22 cellular contexts compared by ENCODE assay signal in genomic region chr7:87448427-87448826, GRCh38. TPM values are rescaled to one million over a fixed set of nuclear protein-coding genes. Genes with fewer than 3 reads are reported as not detected.
DNase-seq lines count a peak whose midpoint lies in the region; ATAC-seq and TF ChIP-seq lines count a peak whose summit lies in the region.
"Had no signal": no experiment of that assay in that cellular context is flagged by ENCODE, and none has a peak within 500 bp of the region (broad histone marks: within the 10 kb centered on the region; RNA-seq: fewer than 3 reads in every experiment).

No MANE protein-coding gene starts in this region.

- H3K9me3 ChIP-seq in DND-41 (ENCODE audit: insufficient read depth, low read length, severe bottlenecking), result no peaks in the 10 kb centered on the region
- H3K9me3 ChIP-seq: BLaER1, HAP-1, stomach, upper lobe of right lung had no signal

- no peak overlapping the region for H2AFZ ChIP-seq in DND-41 (ENCODE audit: low read depth, low read length)

- H3K4me2 ChIP-seq in DND-41 (ENCODE audit: insufficient read depth, low read length), result no peak overlapping the region
- H3K4me2 ChIP-seq: BLaER1 had no signal

- DNase-seq in DND-41, result no peak
- peak; percentile 55 for DNase-seq in MV-4-11 (lab: John Stamatoyannopoulos, UW)
- peak; percentile 26 for DNase-seq in SK-N-DZ (ENCODE audit: low spot score)
- DNase-seq in left lobe of liver (ENCODE audit: low spot score), result no peak
- DNase-seq in activated gamma-delta T cell treated with Interleukin-2 at 50 U/mL for 16 hours, result no peak
- DNase-seq in NCI-H2107 (lab: John Stamatoyannopoulos, UW), result no peak
- DNase-seq: DMS 273 treated with DMSO at 0.1 percent for 48 hours, mesenchymal stem cell, natural killer cell, NCI-H1694 treated with DMSO at 0.1 percent for 48 hours, NCI-H774, stomach, upper lobe of right lung had no signal

- no peaks in the 10 kb centered on the region for H3K4me1 ChIP-seq in DND-41 (ENCODE audit: insufficient read depth, low read length)
- H3K4me1 ChIP-seq: BLaER1, HAP-1, stomach, upper lobe of right lung had no signal

- ATAC-seq in DND-41 (ENCODE audit: insufficient read depth, low read depth) (peak; percentile 27; the same call in 1 of the 3 replicates), left lobe of liver (peak; percentile 7), HG03039 (IDR thresholded peaks at IDR 0.05; ENCODE audit: unreplicated experiment) (no peak), GM18861 (IDR thresholded peaks at IDR 0.05; ENCODE audit: unreplicated experiment) (no peak)
- ATAC-seq: activated CD4-positive, CD25-positive, alpha-beta regulatory T cell treated with anti-CD3 and anti-CD28 coated beads, Interleukin-2, amount 50 U/mL, for 24 hours; esophagus mucosa; K562; natural killer cell; right cardiac atrium; upper lobe of right lung had no signal

- H3K4me3 ChIP-seq in DND-41 (ENCODE audit: low read depth in 1 of 2, low read length in 2 of 2), result no peak overlapping the region
- H3K4me3 ChIP-seq: BLaER1, HAP-1, K562, stomach, upper lobe of right lung had no signal

- H3K9ac ChIP-seq in DND-41 (ENCODE audit: low read depth, low read length), result no peak overlapping the region
- H3K9ac ChIP-seq: BLaER1 had no signal

- no peaks in the 10 kb centered on the region for H4K20me1 ChIP-seq in DND-41 (ENCODE audit: insufficient read depth, low read length)
- H4K20me1 ChIP-seq: BLaER1 had no signal

- no peak for TF ChIP-seq CTCF in DND-41 (IDR thresholded peaks at IDR 0.05; ENCODE audit: borderline replicate concordance, extremely low read depth, low read length, poor library complexity, severe bottlenecking)

- no peak overlapping the region for H3K27ac ChIP-seq in DND-41 (ENCODE audit: low read length)
- H3K27ac ChIP-seq: BLaER1, stomach, upper lobe of right lung had no signal

- H3K36me3 ChIP-seq in DND-41 (ENCODE audit: insufficient read depth, low read length), result no peaks in the 10 kb centered on the region
- H3K36me3 ChIP-seq: HAP-1, stomach, upper lobe of right lung had no signal

- H3K27me3 ChIP-seq in DND-41 (ENCODE audit: insufficient read depth, low read length, poor library complexity), result peaks cover 5% of the 10 kb centered on the region
- H3K27me3 ChIP-seq: BLaER1, stomach, upper lobe of right lung had no signal

- no peaks in the 10 kb centered on the region for H3K79me2 ChIP-seq in DND-41 (ENCODE audit: insufficient read depth, low read length)

RNA-seq across cellular contexts. Expression of gene ABCB4, which starts 27.1 kb away (rescaled TPM):
- polyA plus RNA-seq in SK-N-DZ (2014; cell fraction: cytosol; rRNA removed), result 1.1 and 1.5 TPM in 2 replicates
- 2.8 and 4.0 TPM in 2 replicates for polyA plus RNA-seq in SK-N-DZ (2014; cell fraction: nucleus; rRNA removed)
- 114 TPM for total RNA-seq in left lobe of liver
- total RNA-seq: activated T-helper 2 cell treated with anti-CD3 and anti-CD28 coated beads, Interferon-gamma antibody, Interleukin-2, Interleukin-4, amounts not matched to agents 10 μg/mL and 5 μg/mL and 100 μg/mL, durations not matched to agents 14 hours and 24 hours and 36 hours had no signal

Comparison
In these comparisons a context has a peak if more than half of its experiments do, and no peak if none do; other contexts are left out.
1. ATAC-seq: peak in DND-41 (single experiment) and left lobe of liver (single experiment); none in HG03039 (single experiment) and GM18861 (single experiment).
2. DNase-seq: peak in MV-4-11 (single experiment) and SK-N-DZ (single experiment); none in DND-41 (single experiment), left lobe of liver (single experiment), activated gamma-delta T cell treated with Interleukin-2 at 50 U/mL for 16 hours (single experiment) and NCI-H2107 (single experiment).